Comparison of ENCODE assay signal across 1 cellular context in the genomic region with DNA sequence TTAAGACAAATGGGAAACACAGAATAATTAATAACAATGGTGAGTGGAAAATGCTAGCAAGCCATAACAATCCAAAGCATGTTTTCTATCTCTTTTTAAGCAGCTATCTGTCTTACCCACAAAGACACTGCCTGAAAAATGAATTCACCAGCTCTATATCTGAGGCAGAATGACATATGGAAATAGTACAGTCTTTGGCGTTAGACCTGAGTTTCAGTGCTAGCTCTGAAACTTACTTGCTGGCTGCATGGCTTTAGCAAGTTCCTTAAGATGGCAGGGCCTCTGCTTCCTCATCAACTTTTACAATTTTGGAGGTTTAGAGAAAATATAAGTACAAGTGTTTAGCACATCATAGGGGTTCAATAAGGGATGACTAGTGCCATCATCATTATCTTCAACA.
TF ChIP-seq lines count a peak whose summit lies in the region.

No MANE protein-coding gene starts in this region.

TF ChIP-seq in GM12878, 131 proteins besides CTCF, POLR2A, EP300 and RAD21 (continued from another document):
- TF ChIP-seq, protein P1, sequence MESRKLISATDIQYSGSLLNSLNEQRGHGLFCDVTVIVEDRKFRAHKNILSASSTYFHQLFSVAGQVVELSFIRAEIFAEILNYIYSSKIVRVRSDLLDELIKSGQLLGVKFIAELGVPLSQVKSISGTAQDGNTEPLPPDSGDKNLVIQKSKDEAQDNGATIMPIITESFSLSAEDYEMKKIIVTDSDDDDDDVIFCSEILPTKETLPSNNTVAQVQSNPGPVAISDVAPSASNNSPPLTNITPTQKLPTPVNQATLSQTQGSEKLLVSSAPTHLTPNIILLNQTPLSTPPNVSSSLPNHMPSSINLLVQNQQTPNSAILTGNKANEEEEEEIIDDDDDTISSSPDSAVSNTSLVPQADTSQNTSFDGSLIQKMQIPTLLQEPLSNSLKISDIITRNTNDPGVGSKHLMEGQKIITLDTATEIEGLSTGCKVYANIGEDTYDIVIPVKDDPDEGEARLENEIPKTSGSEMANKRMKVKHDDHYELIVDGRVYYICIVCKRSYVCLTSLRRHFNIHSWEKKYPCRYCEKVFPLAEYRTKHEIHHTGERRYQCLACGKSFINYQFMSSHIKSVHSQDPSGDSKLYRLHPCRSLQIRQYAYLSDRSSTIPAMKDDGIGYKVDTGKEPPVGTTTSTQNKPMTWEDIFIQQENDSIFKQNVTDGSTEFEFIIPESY (IDR thresholded peaks at IDR 0.05), result no peak
- TF ChIP-seq, protein P2, sequence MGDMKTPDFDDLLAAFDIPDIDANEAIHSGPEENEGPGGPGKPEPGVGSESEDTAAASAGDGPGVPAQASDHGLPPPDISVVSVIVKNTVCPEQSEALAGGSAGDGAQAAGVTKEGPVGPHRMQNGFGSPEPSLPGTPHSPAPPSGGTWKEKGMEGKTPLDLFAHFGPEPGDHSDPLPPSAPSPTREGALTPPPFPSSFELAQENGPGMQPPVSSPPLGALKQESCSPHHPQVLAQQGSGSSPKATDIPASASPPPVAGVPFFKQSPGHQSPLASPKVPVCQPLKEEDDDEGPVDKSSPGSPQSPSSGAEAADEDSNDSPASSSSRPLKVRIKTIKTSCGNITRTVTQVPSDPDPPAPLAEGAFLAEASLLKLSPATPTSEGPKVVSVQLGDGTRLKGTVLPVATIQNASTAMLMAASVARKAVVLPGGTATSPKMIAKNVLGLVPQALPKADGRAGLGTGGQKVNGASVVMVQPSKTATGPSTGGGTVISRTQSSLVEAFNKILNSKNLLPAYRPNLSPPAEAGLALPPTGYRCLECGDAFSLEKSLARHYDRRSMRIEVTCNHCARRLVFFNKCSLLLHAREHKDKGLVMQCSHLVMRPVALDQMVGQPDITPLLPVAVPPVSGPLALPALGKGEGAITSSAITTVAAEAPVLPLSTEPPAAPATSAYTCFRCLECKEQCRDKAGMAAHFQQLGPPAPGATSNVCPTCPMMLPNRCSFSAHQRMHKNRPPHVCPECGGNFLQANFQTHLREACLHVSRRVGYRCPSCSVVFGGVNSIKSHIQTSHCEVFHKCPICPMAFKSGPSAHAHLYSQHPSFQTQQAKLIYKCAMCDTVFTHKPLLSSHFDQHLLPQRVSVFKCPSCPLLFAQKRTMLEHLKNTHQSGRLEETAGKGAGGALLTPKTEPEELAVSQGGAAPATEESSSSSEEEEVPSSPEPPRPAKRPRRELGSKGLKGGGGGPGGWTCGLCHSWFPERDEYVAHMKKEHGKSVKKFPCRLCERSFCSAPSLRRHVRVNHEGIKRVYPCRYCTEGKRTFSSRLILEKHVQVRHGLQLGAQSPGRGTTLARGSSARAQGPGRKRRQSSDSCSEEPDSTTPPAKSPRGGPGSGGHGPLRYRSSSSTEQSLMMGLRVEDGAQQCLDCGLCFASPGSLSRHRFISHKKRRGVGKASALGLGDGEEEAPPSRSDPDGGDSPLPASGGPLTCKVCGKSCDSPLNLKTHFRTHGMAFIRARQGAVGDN (IDR thresholded peaks at IDR 0.05), result no peak; the same call in 1 of the 2 replicates
